In the genomic region with DNA sequence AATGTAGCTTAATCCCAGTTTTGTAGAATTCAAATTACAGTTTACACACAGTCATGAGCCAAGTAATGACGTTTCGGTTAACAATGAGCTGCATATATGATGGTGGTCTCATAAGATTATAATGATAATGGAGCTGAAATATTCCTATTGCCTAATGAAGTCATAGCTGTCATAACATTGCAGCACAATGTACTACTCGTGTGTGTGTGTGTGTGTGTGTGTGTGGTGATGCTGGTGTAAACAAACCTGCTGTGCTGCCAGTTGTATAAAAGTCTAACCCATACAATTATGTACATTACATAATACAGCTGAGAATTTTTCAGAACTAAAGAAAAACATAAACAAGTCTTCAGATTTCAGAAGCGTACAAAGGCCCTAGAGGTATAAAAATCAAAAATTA, we compare ENCODE assay signal across 20 cellular contexts.
DNase-seq lines count a peak whose midpoint lies in the region; ATAC-seq, FAIRE-seq and TF ChIP-seq lines count a peak whose summit lies in the region.
"Had no signal": no experiment of that assay in that cellular context is flagged by ENCODE, and none has a peak within 500 bp of the region (broad histone marks: within the 10 kb centered on the region; RNA-seq: fewer than 3 reads in every experiment).

No MANE protein-coding gene starts in this region.

- H2AK5ac ChIP-seq in mesenchymal stem cell (ENCODE audit: low read length, severe bottlenecking) = no peak overlapping the region

- H3K4me1 ChIP-seq in HEK293 (ENCODE audit: control insufficient read depth, insufficient read depth, low read length) = no peaks in the 10 kb centered on the region
- no peaks in the 10 kb centered on the region; a peak in 1 of 5 replicates for H3K4me1 ChIP-seq in K562 (replicated peaks in 1 of 2; ENCODE audit: control insufficient read depth in 2 of 2, insufficient read depth in 2 of 2, low read length in 2 of 2)
- H3K4me1 ChIP-seq in mesenchymal stem cell (ENCODE audit: control insufficient read depth, insufficient read depth, low read depth, low read length) = no peaks in the 10 kb centered on the region
- H3K4me1 ChIP-seq: SJSA1 had no signal

- H3K9me3 ChIP-seq in HEK293 (ENCODE audit: control insufficient read depth, insufficient read depth, low read depth, low read length) (no peaks in the 10 kb centered on the region), K562 (replicated peaks; ENCODE audit: control insufficient read depth, insufficient read depth, low read depth, low read length) (no peaks in the 10 kb centered on the region), mesenchymal stem cell (ENCODE audit: control insufficient read depth, low read length) (no peaks in the 10 kb centered on the region)
- H3K9me3 ChIP-seq: SJSA1 had no signal

- 16% methylated on average over 4 of the region's 4 CpGs for WGBS in K562 (ENCODE audit: insufficient coverage, low coverage, missing lambda C conversion rate)
- WGBS in mesenchymal stem cell = 100% methylated on average over 2 of the region's 4 CpGs

- TF ChIP-seq CTCF in HEK293 (tag by site-specific recombination; IDR thresholded peaks at IDR 0.05) = no peak
- TF ChIP-seq CTCF in K562 (IDR thresholded peaks at IDR 0.05 in 2 of 3, conservative IDR thresholded peaks at IDR 0.05 in 1 of 3; ENCODE audit: insufficient read depth in 2 of 3, low read depth in 1 of 3, low read length in 3 of 3) = no peak

- H3K18ac ChIP-seq in mesenchymal stem cell (ENCODE audit: low read depth in 1 of 2, low read length in 2 of 2) = no peak overlapping the region

- no peak overlapping the region for H3K9ac ChIP-seq in K562 (ENCODE audit: insufficient read depth in 1 of 2, low read depth in 2 of 2, low read length in 2 of 2)
- no peak overlapping the region for H3K9ac ChIP-seq in mesenchymal stem cell (ENCODE audit: low read length)

- intact Hi-C loops in K562 (cut with micrococcal nuclease) = no loop called here

- ATAC-seq in K562 = no peak
- no peak for ATAC-seq in HG03460 (IDR thresholded peaks at IDR 0.05; ENCODE audit: unreplicated experiment)
- ATAC-seq in HG02884 (IDR thresholded peaks at IDR 0.05; ENCODE audit: unreplicated experiment) = no peak

- H3K27me3 ChIP-seq in K562 (ENCODE audit: control insufficient read depth in 2 of 2, insufficient read depth in 2 of 2, low read length in 2 of 2) (peaks cover 31% of the 10 kb centered on the region in 2 experiments), mesenchymal stem cell (ENCODE audit: control insufficient read depth in 1 of 2, insufficient read depth in 1 of 2, low read length in 2 of 2) (no peaks in the 10 kb centered on the region)
- H3K27me3 ChIP-seq: SJSA1 had no signal

- no peak overlapping the region for H3K4me2 ChIP-seq in K562 (ENCODE audit: insufficient read depth, low read length)
- H3K4me2 ChIP-seq in mesenchymal stem cell (ENCODE audit: low read length, poor library complexity, severe bottlenecking) = no peak overlapping the region

- H3K4me3 ChIP-seq in HEK293 (ENCODE audit: low read depth, low read length) (no peak overlapping the region), K562 (no peak overlapping the region), mesenchymal stem cell (ENCODE audit: insufficient read depth in 1 of 2, low read depth in 1 of 2, low read length in 2 of 2) (no peak overlapping the region)
- H3K4me3 ChIP-seq: SJSA1 had no signal

- no peak for TF ChIP-seq RAD21 in K562 (CRISPR knock-in tag; conservative IDR thresholded peaks at IDR 0.05 in 1 of 2, IDR thresholded peaks at IDR 0.05 in 1 of 2)

- TF ChIP-seq EP300 in K562 (IDR thresholded peaks at IDR 0.05; ENCODE audit: low read length) = no peak

- no peaks in the 10 kb centered on the region for H4K20me1 ChIP-seq in K562 (replicated peaks; ENCODE audit: control insufficient read depth, insufficient read depth, low read length)

- POLR2A ChIA-PET in HEK293 (lab: Yijun Ruan, JAX) (interaction anchor here (1.6 kb wide), 1 partner anchor 10 kb away, joined by 4 read pairs; no protein-coding TSS in a partner anchor), K562 (lab: Yijun Ruan, JAX) (interaction anchor here (1.0 kb wide), 1 partner anchor 11 kb away, joined by 3 read pairs; no protein-coding TSS in a partner anchor)

- H2BK15ac ChIP-seq in mesenchymal stem cell (ENCODE audit: low read depth, poor library complexity, severe bottlenecking) = no peak overlapping the region

- TF ChIP-seq POLR2A in K562 (conservative IDR thresholded peaks at IDR 0.05) = no peak

- no peaks in the 10 kb centered on the region for H3K9me1 ChIP-seq in K562 (ENCODE audit: control insufficient read depth, insufficient read depth, low read length)

- peak; percentile 35 for FAIRE-seq in K562 (lab: Jason Lieb, UNC)
- FAIRE-seq: GM18507 had no signal

- no peak overlapping the region for H2AFZ ChIP-seq in K562 (ENCODE audit: low read depth, low read length)
- H2AFZ ChIP-seq in mesenchymal stem cell (ENCODE audit: low read depth, low read length) = no peak overlapping the region

- H4K8ac ChIP-seq in mesenchymal stem cell (ENCODE audit: low read length) = no peak overlapping the region

- DNase-seq in NCI-H146 (lab: John Stamatoyannopoulos, UW) = peak; percentile 21
- DNase-seq in NCI-H146 treated with DMSO at 0.1 percent for 48 hours (lab: John Stamatoyannopoulos, UW; ENCODE audit: unreplicated experiment) = no peak
- DNase-seq in K562 (ENCODE audit: extremely low read depth in 1 of 4, low spot score in 3 of 4) = no peak
- DNase-seq in mesenchymal stem cell = peak; percentile 14
- no peak for DNase-seq in NCI-H187 treated with DMSO at 0.1 percent for 48 hours (lab: John Stamatoyannopoulos, UW)
- DNase-seq: DMS153, DND-41, H7, HFFc6, Kasumi-1, NCI-H1930, NCI-H2107, NCI-H524, Right ventricle myocardium superior, RPMI8226 had no signal

- no peak overlapping the region for H3K27ac ChIP-seq in HEK293 (ENCODE audit: extremely low read depth, low read depth, low read length)
- no peak overlapping the region for H3K27ac ChIP-seq in K562 (ENCODE audit: extremely low read depth, low read depth, low read length)
- H3K27ac ChIP-seq in mesenchymal stem cell (ENCODE audit: low read length, poor library complexity, severe bottlenecking) = no peak overlapping the region
- H3K27ac ChIP-seq: SJSA1 had no signal

- H3K14ac ChIP-seq in mesenchymal stem cell (ENCODE audit: low read length in 2 of 2) = no peak overlapping the region

- no peak overlapping the region for H4K91ac ChIP-seq in mesenchymal stem cell (ENCODE audit: low read length)

- no peak overlapping the region for H2BK5ac ChIP-seq in mesenchymal stem cell (ENCODE audit: low read depth, low read length, poor library complexity, severe bottlenecking)

- H3K79me2 ChIP-seq in K562 (ENCODE audit: control insufficient read depth, insufficient read depth, low read length) = no peaks in the 10 kb centered on the region

- no peak overlapping the region for H3K4ac ChIP-seq in mesenchymal stem cell (ENCODE audit: low read depth in 1 of 2, low read length in 2 of 2)

- no peaks in the 10 kb centered on the region for H3K79me1 ChIP-seq in mesenchymal stem cell (replicated peaks; ENCODE audit: low read length, poor library complexity, severe bottlenecking)

- in situ Hi-C loops in K562 (cut with MboI) = no loop called here

- H3K36me3 ChIP-seq in HEK293 (ENCODE audit: control insufficient read depth in 2 of 2, insufficient read depth in 1 of 2, low read length in 2 of 2) = no peaks in the 10 kb centered on the region
- H3K36me3 ChIP-seq in K562 (ENCODE audit: control insufficient read depth, insufficient read depth, low read length) = no peaks in the 10 kb centered on the region
- no peaks in the 10 kb centered on the region for H3K36me3 ChIP-seq in mesenchymal stem cell (ENCODE audit: control insufficient read depth in 1 of 2, insufficient read depth in 2 of 2, low read depth in 1 of 2, low read length in 2 of 2)
- H3K36me3 ChIP-seq: SJSA1 had no signal

- no peak overlapping the region for H2BK120ac ChIP-seq in mesenchymal stem cell (ENCODE audit: low read depth, low read length)

- no TSS peak for BruUV-seq in K562 (replicated peaks; lab: Mats Ljungman, UMichigan)

- no peak overlapping the region for H2BK12ac ChIP-seq in mesenchymal stem cell (ENCODE audit: low read length in 2 of 2)

- CTCF ChIA-PET in HEK293 (lab: Yijun Ruan, JAX) (interaction anchor here (0.8 kb wide), 1 partner anchor 473 kb away, joined by 4 read pairs; no protein-coding TSS in a partner anchor), K562 (lab: Yijun Ruan, JAX; ENCODE audit: low intra/inter-chr PET ratio) (no interaction called here)

- H3K23ac ChIP-seq in mesenchymal stem cell (ENCODE audit: low read length in 2 of 2) = no peak overlapping the region

TF ChIP-seq in HEK293, 187 proteins besides CTCF, POLR2A, EP300 and RAD21 (continues in another document):
- TF ChIP-seq, protein P1, sequence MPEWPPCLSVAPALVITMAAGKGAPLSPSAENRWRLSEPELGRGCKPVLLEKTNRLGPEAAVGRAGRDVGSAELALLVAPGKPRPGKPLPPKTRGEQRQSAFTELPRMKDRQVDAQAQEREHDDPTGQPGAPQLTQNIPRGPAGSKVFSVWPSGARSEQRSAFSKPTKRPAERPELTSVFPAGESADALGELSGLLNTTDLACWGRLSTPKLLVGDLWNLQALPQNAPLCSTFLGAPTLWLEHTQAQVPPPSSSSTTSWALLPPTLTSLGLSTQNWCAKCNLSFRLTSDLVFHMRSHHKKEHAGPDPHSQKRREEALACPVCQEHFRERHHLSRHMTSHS (tag by site-specific recombination; IDR thresholded peaks at IDR 0.05) = no peak
- TF ChIP-seq ZNF121 (tag by site-specific recombination; IDR thresholded peaks at IDR 0.05) = no peak
- no peak for TF ChIP-seq ZNF670 (tag by site-specific recombination; IDR thresholded peaks at IDR 0.05; ENCODE audit: low read depth)
- 0 out of 2 replicates have a peak, but pooled peaks have one; percentile 61 for TF ChIP-seq ZNF24 (tag by site-specific recombination; IDR thresholded peaks at IDR 0.05)

TF ChIP-seq in K562, 482 proteins besides CTCF, POLR2A, EP300 and RAD21:
- TF ChIP-seq NR2F6 (CRISPR knock-in tag; IDR thresholded peaks at IDR 0.05) = no peak
- TF ChIP-seq CEBPG (CRISPR knock-in tag; IDR thresholded peaks at IDR 0.05) = no peak
- TF ChIP-seq CEBPG (tag; conservative IDR thresholded peaks at IDR 0.05 in 1 of 2, IDR thresholded peaks at IDR 0.05 in 1 of 2) = 0 out of 4 replicates have a peak, but pooled peaks of 1 of the 2 experiments have one; percentile 9
- TF ChIP-seq HNRNPL (IDR thresholded peaks at IDR 0.05; ENCODE audit: low read depth, low read length) = no peak
TF ChIP-seq in K562: peak in this region for 1.

Comparison
In these comparisons a context has a peak if more than half of its experiments do, and no peak if none do; other contexts are left out.
1. DNase-seq: peak in NCI-H146 (single experiment) and mesenchymal stem cell (single experiment); none in NCI-H146 treated with DMSO at 0.1 percent for 48 hours (single experiment), K562 (0 of 4) and NCI-H187 treated with DMSO at 0.1 percent for 48 hours (single experiment).